Comparison of ENCODE assay signal across 10 cellular contexts in the genomic region with DNA sequence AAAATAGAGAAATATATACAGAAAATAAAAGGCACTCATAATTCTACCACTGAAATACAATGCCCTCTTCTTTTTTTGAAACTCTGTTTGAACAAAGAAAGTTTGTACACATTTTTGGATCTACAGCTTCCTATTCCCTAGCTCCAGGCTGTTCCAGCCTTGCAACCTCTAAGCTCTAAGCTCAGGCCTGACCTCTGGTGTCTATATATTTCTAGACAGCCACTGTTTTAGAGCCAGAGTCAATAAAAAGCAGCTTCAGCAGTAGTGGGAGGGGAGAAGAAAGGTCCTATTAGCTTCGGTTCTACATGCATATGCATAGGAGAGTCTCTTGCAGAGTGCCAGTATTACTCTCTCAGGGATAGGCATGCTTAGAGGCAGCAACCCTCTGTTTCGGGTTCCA. TPM values are rescaled to one million over a fixed set of nuclear protein-coding genes. Genes with fewer than 3 reads are reported as not detected.
DNase-seq lines count a peak whose midpoint lies in the region; ATAC-seq, FAIRE-seq and TF ChIP-seq lines count a peak whose summit lies in the region.
"Had no signal": no experiment of that assay in that cellular context is flagged by ENCODE, and none has a peak within 500 bp of the region (broad histone marks: within the 10 kb centered on the region; RNA-seq: fewer than 3 reads in every experiment).

No MANE protein-coding gene starts in this region.

- H3K27ac Mint-ChIP-seq in brain: no peak overlapping the region
- no peak overlapping the region for H3K27ac Mint-ChIP-seq in activated naive CD4-positive, alpha-beta T cell treated with anti-CD3 and anti-CD28 coated beads for 36 hours
- H3K27ac Mint-ChIP-seq: activated CD8-positive, alpha-beta memory T cell treated with anti-CD3 and anti-CD28 coated beads, Interleukin-2, amount 10 ng/mL, durations not matched to agents 7 days and 5 days had no signal

- H3K4me1 ChIP-seq in HepG2 (ENCODE audit: insufficient read depth, low read length): peaks cover 18% of the 10 kb centered on the region

- in situ Hi-C loops in KBM-7 (cut with MboI; ENCODE audit: low pct_unique_long_range_greater_than_20kb, low sequenced_read_pairs): no loop called here
- in situ Hi-C loops in HepG2 (cut with HindIII; ENCODE audit: extremely low pct_ligation_motif_present, low pct_unique_long_range_greater_than_20kb): loop anchor here (5.0 kb wide), 1 partner anchor 58 kb away; a partner anchor contains a TSS

- H3K9ac ChIP-seq in HepG2 (ENCODE audit: insufficient read depth, low read depth, low read length): no peak overlapping the region

- ATAC-seq in HepG2: peak; percentile 93
- ATAC-seq: activated CD8-positive, alpha-beta memory T cell treated with anti-CD3 and anti-CD28 coated beads, Interleukin-2, amount 10 ng/mL, durations not matched to agents 7 days and 5 days had no signal

- no peaks in the 10 kb centered on the region for H3K9me3 ChIP-seq in HepG2 (ENCODE audit: low read length)

- H2AFZ ChIP-seq in HepG2 (ENCODE audit: low read length): no peak overlapping the region

- peak; percentile 61; the same call in 1 of the 2 replicates for TF ChIP-seq RAD21 in HepG2 (CRISPR knock-in tag; IDR thresholded peaks at IDR 0.05)

- H3K9me3 Mint-ChIP-seq in brain: peaks cover 3 to 11% (median 6%) of the 10 kb centered on the region in 5 experiments
- H3K9me3 Mint-ChIP-seq in activated naive CD4-positive, alpha-beta T cell treated with anti-CD3 and anti-CD28 coated beads for 36 hours: no peaks in the 10 kb centered on the region

- intact Hi-C loops in HepG2 (cut with micrococcal nuclease; ENCODE audit: unreplicated experiment): loop anchor here (1.0 kb wide), 2 partner anchors 62 to 66 kb away; no protein-coding TSS in a partner anchor
- intact Hi-C loops in activated naive CD4-positive, alpha-beta T cell treated with anti-CD3 and anti-CD28 coated beads for 36 hours (cut with micrococcal nuclease): no loop called here

- CTCF ChIA-PET in HepG2 (lab: Yijun Ruan, JAX; ENCODE audit: low intra/inter-chr PET ratio, low total read pairs): interaction anchor here (1.2 to 2.2 kb wide), 3 partner anchors 61 to 86 kb away, joined by 6 to 25 read pairs (median 15); no protein-coding TSS in a partner anchor
- CTCF ChIA-PET in activated naive CD4-positive, alpha-beta T cell treated with anti-CD3 and anti-CD28 coated beads for 36 hours (lab: Charles Lee): interaction anchor here (0.8 kb wide), 1 partner anchor 9 kb away, joined by 3 read pairs; no protein-coding TSS in a partner anchor

- POLR2A ChIA-PET in HepG2 (lab: Yijun Ruan, JAX): interaction anchor here (1.1 to 1.2 kb wide), 4 partner anchors 27 to 65 kb away, joined by 4 to 8 read pairs (median 7); a partner anchor contains a TSS

- no peak for TF ChIP-seq POLR2A in HepG2 (IDR thresholded peaks at IDR 0.05; ENCODE audit: insufficient read depth in 1 of 2, low read depth in 2 of 2, low read length in 2 of 2)

- H3K36me3 ChIP-seq in HepG2 (replicated peaks in 1 of 2; ENCODE audit: control insufficient read depth in 1 of 2, insufficient read depth in 2 of 2, low read length in 2 of 2): peaks cover 0 to 5% of the 10 kb centered on the region in 2 experiments; a peak in 1 of 5 replicates

- no CpG with 5 or more reads among the region's 2 CpGs for WGBS in HepG2 (ENCODE audit: low lambda C conversion rate)

- no peaks in the 10 kb centered on the region for H3K4me1 Mint-ChIP-seq in brain
- H3K4me1 Mint-ChIP-seq in activated naive CD4-positive, alpha-beta T cell treated with anti-CD3 and anti-CD28 coated beads for 36 hours (ENCODE audit: low read depth): no peaks in the 10 kb centered on the region
- H3K4me1 Mint-ChIP-seq: activated CD8-positive, alpha-beta memory T cell treated with anti-CD3 and anti-CD28 coated beads, Interleukin-2, amount 10 ng/mL, durations not matched to agents 7 days and 5 days had no signal

- H3K27ac ChIP-seq in HepG2 (ENCODE audit: extremely low read length, insufficient read depth, low read length): no peak overlapping the region

- peaks cover 36% of the 10 kb centered on the region for H3K36me3 Mint-ChIP-seq in brain
- peaks cover 21% of the 10 kb centered on the region for H3K36me3 Mint-ChIP-seq in activated naive CD4-positive, alpha-beta T cell treated with anti-CD3 and anti-CD28 coated beads for 36 hours (ENCODE audit: low read depth)

- H3K4me2 ChIP-seq in HepG2 (ENCODE audit: low read depth, low read length): no peak overlapping the region

- DNase-seq in AG09319 (ENCODE audit: extremely low read depth, low read depth): no peak
- peak; percentile 11 for DNase-seq in KBM-7
- peak; percentile 59 for DNase-seq in HepG2 (ENCODE audit: low spot score)
- DNase-seq in NCI-H2227 treated with DMSO at 0.1 percent for 48 hours (lab: John Stamatoyannopoulos, UW): no peak
- no peak for DNase-seq in activated naive CD4-positive, alpha-beta T cell treated with anti-CD3 and anti-CD28 coated beads for 36 hours
- DNase-seq in cerebellar nuclear complex (lab: John Stamatoyannopoulos, UW): no peak
- DNase-seq in SHP77 treated with DMSO at 0.1 percent for 48 hours (lab: John Stamatoyannopoulos, UW): no peak
- DNase-seq: activated CD8-positive, alpha-beta memory T cell treated with anti-CD3 and anti-CD28 coated beads, Interleukin-2, amount 10 ng/mL, durations not matched to agents 7 days and 5 days; effector memory CD4-positive, alpha-beta T cell had no signal

- no peak overlapping the region for H3K4me3 ChIP-seq in HepG2 (replicated peaks in 1 of 3; ENCODE audit: insufficient read depth in 1 of 3, low read depth in 2 of 3, low read length in 3 of 3)

- H3K79me2 ChIP-seq in HepG2 (ENCODE audit: insufficient read depth, low read length): no peaks in the 10 kb centered on the region

- no peaks in the 10 kb centered on the region for H3K27me3 ChIP-seq in HepG2 (ENCODE audit: control insufficient read depth in 1 of 2, insufficient read depth in 2 of 2, low read length in 2 of 2)

- peak; percentile 91 for FAIRE-seq in HepG2 (lab: Jason Lieb, UNC)

- BruUV-seq in HepG2 (replicated peaks; lab: Mats Ljungman, UMichigan): no TSS peak

- TF ChIP-seq EP300 in HepG2 (IDR thresholded peaks at IDR 0.05; ENCODE audit: low read depth in 2 of 2, low read length in 2 of 2) (no peak), HepG2 (CRISPR knock-in tag; IDR thresholded peaks at IDR 0.05; ENCODE audit: borderline replicate concordance) (no peak)

- peaks cover 8% of the 10 kb centered on the region for H3K27me3 Mint-ChIP-seq in brain
- H3K27me3 Mint-ChIP-seq in activated naive CD4-positive, alpha-beta T cell treated with anti-CD3 and anti-CD28 coated beads for 36 hours (ENCODE audit: low read depth): no peaks in the 10 kb centered on the region
- H3K27me3 Mint-ChIP-seq: activated CD8-positive, alpha-beta memory T cell treated with anti-CD3 and anti-CD28 coated beads, Interleukin-2, amount 10 ng/mL, durations not matched to agents 7 days and 5 days had no signal

- TF ChIP-seq CTCF in AG09319 (IDR thresholded peaks at IDR 0.05; ENCODE audit: low read depth, low read length): peak; percentile 22
- peak; percentile 42 to 51 for TF ChIP-seq CTCF in brain (conservative IDR thresholded peaks at IDR 0.05)
- peak; percentile 65 for TF ChIP-seq CTCF in HepG2 (CRISPR knock-in tag; IDR thresholded peaks at IDR 0.05)

- no peak overlapping the region for H3K4me3 Mint-ChIP-seq in brain
- no peak overlapping the region for H3K4me3 Mint-ChIP-seq in activated naive CD4-positive, alpha-beta T cell treated with anti-CD3 and anti-CD28 coated beads for 36 hours
- H3K4me3 Mint-ChIP-seq: activated CD8-positive, alpha-beta memory T cell treated with anti-CD3 and anti-CD28 coated beads, Interleukin-2, amount 10 ng/mL, durations not matched to agents 7 days and 5 days had no signal

- no peaks in the 10 kb centered on the region for H4K20me1 ChIP-seq in HepG2 (ENCODE audit: insufficient read depth, low read length)

RNA-seq across cellular contexts. Expression of a gene that starts 39.7 kb away (rescaled TPM):
- polyA plus RNA-seq in brain (ENCODE audit: insufficient read depth, low read depth, low replicate concordance): not detected
- total RNA-seq in HepG2 (2016; rRNA removed; fragmentation: Illumina TruSeq; extraction: Trizol): 1.1 and 1.5 TPM in 2 replicates
- 0.20 and 0.26 TPM in 2 replicates for total RNA-seq in HepG2 (2016; cell fraction: cytosol; rRNA removed; fragmentation: Illumina TruSeq; extraction: Trizol; ENCODE audit: low read depth)
- total RNA-seq in HepG2 (2016; cell fraction: insoluble cytoplasmic fraction; rRNA removed; fragmentation: Illumina TruSeq; extraction: Trizol): 0.61 and 1.3 TPM in 2 replicates
- 0.59 and 0.72 TPM in 2 replicates for total RNA-seq in HepG2 (2016; cell fraction: membrane; rRNA removed; fragmentation: Illumina TruSeq; extraction: Trizol)
- 1.3 and 1.6 TPM in 2 replicates for total RNA-seq in HepG2 (2016; cell fraction: nucleus; rRNA removed; fragmentation: Illumina TruSeq; extraction: Trizol)
- 1.0 and 1.3 TPM in 2 replicates for polyA plus RNA-seq in HepG2 (2011; rRNA removed)
- polyA plus RNA-seq in HepG2 (2011; cell fraction: cytosol; rRNA removed): 0.83 and 1.1 TPM in 2 replicates
- polyA plus RNA-seq in HepG2 (2011; cell fraction: nucleus; rRNA removed): 0.55 and 0.59 TPM in 2 replicates
- polyA plus RNA-seq in HepG2 (2012): 0.47 and 0.85 TPM in 2 replicates
- polyA plus RNA-seq in HepG2 (2016; cell fraction: cytosol; fragmentation: Illumina TruSeq; extraction: Trizol; ENCODE audit: low read depth): 0.24 and 0.27 TPM in 2 replicates
- polyA plus RNA-seq in HepG2 (2016; cell fraction: insoluble cytoplasmic fraction; fragmentation: Illumina TruSeq; extraction: Trizol; ENCODE audit: low read depth): 1.2 and 1.5 TPM in 2 replicates
- 0.60 and 0.61 TPM in 2 replicates for polyA plus RNA-seq in HepG2 (2016; cell fraction: membrane; fragmentation: Illumina TruSeq; extraction: Trizol; ENCODE audit: low read depth)
- 2.0 and 2.2 TPM in 2 replicates for polyA plus RNA-seq in HepG2 (2016; cell fraction: nucleus; fragmentation: Illumina TruSeq; extraction: Trizol; ENCODE audit: insufficient read depth, low read depth)
- 1.3 TPM in 1 of 2 replicates, not detected in the other for polyA minus RNA-seq in HepG2 (2011; rRNA and poly(A)+ RNA removed; ENCODE audit: low replicate concordance)
- polyA minus RNA-seq in HepG2 (2011; cell fraction: cytosol; rRNA and poly(A)+ RNA removed): 0.18 and 0.30 TPM in 2 replicates
- polyA minus RNA-seq in HepG2 (2011; cell fraction: nucleus; rRNA and poly(A)+ RNA removed): 0.26 and 0.50 TPM in 2 replicates
- not detected for total RNA-seq in activated naive CD4-positive, alpha-beta T cell treated with anti-CD3 and anti-CD28 coated beads for 36 hours
- total RNA-seq: activated CD8-positive, alpha-beta memory T cell treated with anti-CD3 and anti-CD28 coated beads, Interleukin-2, amount 10 ng/mL, durations not matched to agents 7 days and 5 days had no signal

RNA-seq across cellular contexts. Expression of a gene that starts 40.1 kb away (rescaled TPM):
- polyA plus RNA-seq in brain (ENCODE audit: insufficient read depth, low read depth, low replicate concordance): 4.5 TPM
- total RNA-seq in HepG2 (2016; rRNA removed; fragmentation: Illumina TruSeq; extraction: Trizol): 17.6 and 24.5 TPM in 2 replicates
- 2.6 and 2.8 TPM in 2 replicates for total RNA-seq in HepG2 (2016; cell fraction: cytosol; rRNA removed; fragmentation: Illumina TruSeq; extraction: Trizol; ENCODE audit: low read depth)
- 18.3 and 23.4 TPM in 2 replicates for total RNA-seq in HepG2 (2016; cell fraction: insoluble cytoplasmic fraction; rRNA removed; fragmentation: Illumina TruSeq; extraction: Trizol)
- total RNA-seq in HepG2 (2016; cell fraction: membrane; rRNA removed; fragmentation: Illumina TruSeq; extraction: Trizol): 7.4 and 9.5 TPM in 2 replicates
- total RNA-seq in HepG2 (2016; cell fraction: nucleus; rRNA removed; fragmentation: Illumina TruSeq; extraction: Trizol): 14.0 and 15.8 TPM in 2 replicates
- polyA plus RNA-seq in HepG2 (2011; rRNA removed): 5.4 and 7.3 TPM in 2 replicates
- polyA plus RNA-seq in HepG2 (2011; cell fraction: cytosol; rRNA removed): 3.3 and 4.4 TPM in 2 replicates
- 4.3 and 5.0 TPM in 2 replicates for polyA plus RNA-seq in HepG2 (2011; cell fraction: nucleus; rRNA removed)
- polyA plus RNA-seq in HepG2 (2012): 6.3 and 8.2 TPM in 2 replicates
- 1.5 and 1.7 TPM in 2 replicates for polyA plus RNA-seq in HepG2 (2016; cell fraction: cytosol; fragmentation: Illumina TruSeq; extraction: Trizol; ENCODE audit: low read depth)
- polyA plus RNA-seq in HepG2 (2016; cell fraction: insoluble cytoplasmic fraction; fragmentation: Illumina TruSeq; extraction: Trizol; ENCODE audit: low read depth): 16.4 and 18.5 TPM in 2 replicates
- polyA plus RNA-seq in HepG2 (2016; cell fraction: membrane; fragmentation: Illumina TruSeq; extraction: Trizol; ENCODE audit: low read depth): 4.0 and 4.4 TPM in 2 replicates
- 15.0 and 16.3 TPM in 2 replicates for polyA plus RNA-seq in HepG2 (2016; cell fraction: nucleus; fragmentation: Illumina TruSeq; extraction: Trizol; ENCODE audit: insufficient read depth, low read depth)
- 6.5 and 7.6 TPM in 2 replicates for polyA minus RNA-seq in HepG2 (2011; rRNA and poly(A)+ RNA removed; ENCODE audit: low replicate concordance)
- 5.8 and 6.3 TPM in 2 replicates for polyA minus RNA-seq in HepG2 (2011; cell fraction: cytosol; rRNA and poly(A)+ RNA removed)
- polyA minus RNA-seq in HepG2 (2011; cell fraction: nucleus; rRNA and poly(A)+ RNA removed): 11.7 and 12.3 TPM in 2 replicates
- 10 to 100 TPM; 11.2 to 11.7 TPM for total RNA-seq in activated naive CD4-positive, alpha-beta T cell treated with anti-CD3 and anti-CD28 coated beads for 36 hours

RNA-seq across cellular contexts. Expression of a gene that starts 56.8 kb away (rescaled TPM):
- polyA plus RNA-seq in brain (ENCODE audit: insufficient read depth, low read depth, low replicate concordance) (not detected), HepG2 (2011; rRNA removed) (0.33 and 0.41 TPM in 2 replicates)
- total RNA-seq in HepG2 (2016; rRNA removed; fragmentation: Illumina TruSeq; extraction: Trizol): 0.49 and 0.86 TPM in 2 replicates
- total RNA-seq in HepG2 (2016; cell fraction: cytosol; rRNA removed; fragmentation: Illumina TruSeq; extraction: Trizol; ENCODE audit: low read depth): 0.26 TPM in 1 of 2 replicates, not detected in the other
- 0.39 and 0.43 TPM in 2 replicates for total RNA-seq in HepG2 (2016; cell fraction: insoluble cytoplasmic fraction; rRNA removed; fragmentation: Illumina TruSeq; extraction: Trizol)
- total RNA-seq in HepG2 (2016; cell fraction: membrane; rRNA removed; fragmentation: Illumina TruSeq; extraction: Trizol): 0.40 and 0.72 TPM in 2 replicates
- 0.87 TPM in 1 of 2 replicates, not detected in the other for total RNA-seq in HepG2 (2016; cell fraction: nucleus; rRNA removed; fragmentation: Illumina TruSeq; extraction: Trizol)
- polyA plus RNA-seq in HepG2 (2011; cell fraction: cytosol; rRNA removed): 0.21 and 0.54 TPM in 2 replicates
- 0.19 TPM in 1 of 2 replicates, not detected in the other for polyA plus RNA-seq in HepG2 (2011; cell fraction: nucleus; rRNA removed)
- polyA plus RNA-seq in HepG2 (2012): 0.25 and 0.40 TPM in 2 replicates
- 0.27 and 0.34 TPM in 2 replicates for polyA plus RNA-seq in HepG2 (2016; cell fraction: cytosol; fragmentation: Illumina TruSeq; extraction: Trizol; ENCODE audit: low read depth)
- 0.35 and 0.63 TPM in 2 replicates for polyA plus RNA-seq in HepG2 (2016; cell fraction: insoluble cytoplasmic fraction; fragmentation: Illumina TruSeq; extraction: Trizol; ENCODE audit: low read depth)
- polyA plus RNA-seq in HepG2 (2016; cell fraction: membrane; fragmentation: Illumina TruSeq; extraction: Trizol; ENCODE audit: low read depth): 0.42 and 0.45 TPM in 2 replicates
- polyA plus RNA-seq in HepG2 (2016; cell fraction: nucleus; fragmentation: Illumina TruSeq; extraction: Trizol; ENCODE audit: insufficient read depth, low read depth): 0.49 TPM in 1 of 2 replicates, not detected in the other
- polyA minus RNA-seq in HepG2 (2011; rRNA and poly(A)+ RNA removed; ENCODE audit: low replicate concordance): 0.28 TPM in 1 of 2 replicates, not detected in the other
- not detected in 2 replicates for polyA minus RNA-seq in HepG2 (2011; cell fraction: cytosol; rRNA and poly(A)+ RNA removed)
- 0.64 TPM in 1 of 2 replicates, not detected in the other for polyA minus RNA-seq in HepG2 (2011; cell fraction: nucleus; rRNA and poly(A)+ RNA removed)
- not detected for total RNA-seq in activated naive CD4-positive, alpha-beta T cell treated with anti-CD3 and anti-CD28 coated beads for 36 hours
- total RNA-seq: activated CD8-positive, alpha-beta memory T cell treated with anti-CD3 and anti-CD28 coated beads, Interleukin-2, amount 10 ng/mL, durations not matched to agents 7 days and 5 days had no signal

Comparison
In these comparisons a context has a peak if more than half of its experiments do, and no peak if none do; other contexts are left out.
1. DNase-seq: peak in KBM-7 (single experiment) and HepG2 (single experiment); none in AG09319 (single experiment), NCI-H2227 treated with DMSO at 0.1 percent for 48 hours (single experiment), activated naive CD4-positive, alpha-beta T cell treated with anti-CD3 and anti-CD28 coated beads for 36 hours (single experiment), cerebellar nuclear complex (0 of 2) and SHP77 treated with DMSO at 0.1 percent for 48 hours (single experiment).
2. Peak in every context shown above with its lines, with median percentiles within 50 percentile points of each other: CTCF ChIP-seq.